ENCODE assay signal across 20 cellular contexts in genomic region chr2:179883407-179883806, GRCh38. TPM values are rescaled to one million over a fixed set of nuclear protein-coding genes. Genes with fewer than 3 reads are reported as not detected.
A peak's percentile ranks its signal among the peaks of the same experiment; 100 is the strongest.
DNase-seq lines count a peak whose midpoint lies in the region; ATAC-seq, FAIRE-seq and TF ChIP-seq lines count a peak whose summit lies in the region.
"Had no signal": no experiment of that assay in that cellular context is flagged by ENCODE, and none has a peak within 500 bp of the region (broad histone marks: within the 10 kb centered on the region; RNA-seq: fewer than 3 reads in every experiment).

No MANE protein-coding gene starts in this region.

- intact Hi-C loops in OCI-LY7 (cut with micrococcal nuclease; ENCODE audit: unreplicated experiment): no loop called here
- intact Hi-C loops in K562 (cut with micrococcal nuclease): no loop called here

- H3K4me1 ChIP-seq in OCI-LY7 (ENCODE audit: insufficient read depth, low read length, poor library complexity, severe bottlenecking): peaks cover 74% of the 10 kb centered on the region
- no peaks in the 10 kb centered on the region for H3K4me1 ChIP-seq in K562 (replicated peaks in 1 of 2; ENCODE audit: control insufficient read depth in 2 of 2, insufficient read depth in 2 of 2, low read length in 2 of 2)
- H3K4me1 ChIP-seq: A549, Caco-2 had no signal

- H3K27ac ChIP-seq in OCI-LY7 (ENCODE audit: low read depth, low read length, poor library complexity, severe bottlenecking): peak overlapping the region; percentile 100
- H3K27ac ChIP-seq in K562 (ENCODE audit: extremely low read depth, low read depth, low read length): no peak overlapping the region
- H3K27ac ChIP-seq: 22Rv1, A549, C4-2B had no signal

- peaks cover 45% of the 10 kb centered on the region; the same call in 1 of the 2 replicates for H3K79me2 ChIP-seq in OCI-LY7 (ENCODE audit: insufficient read depth, low read depth, low read length)
- H3K79me2 ChIP-seq in K562 (ENCODE audit: control insufficient read depth, insufficient read depth, low read length): no peaks in the 10 kb centered on the region

- ATAC-seq in stimulated activated naive CD8-positive, alpha-beta T cell treated with anti-CD3 and anti-CD28 coated beads, Interleukin-15, amount 100 ng/mL, for 72 hours: peak; percentile 9
- no peak for ATAC-seq in stimulated activated naive CD8-positive, alpha-beta T cell treated with anti-CD3 and anti-CD28 coated beads, Interleukin-15, Interleukin-2, amounts not matched to agents 100 U/mL and 50 U/mL, for 24 hours
- ATAC-seq in K562: no peak
- ATAC-seq: A549 had no signal

- peaks cover 15% of the 10 kb centered on the region; the same call in 1 of the 2 replicates for H3K9me3 ChIP-seq in OCI-LY7 (ENCODE audit: low read length)
- H3K9me3 ChIP-seq in K562 (replicated peaks; ENCODE audit: control insufficient read depth, insufficient read depth, low read depth, low read length): no peaks in the 10 kb centered on the region
- H3K9me3 ChIP-seq: A549 had no signal

- POLR2A ChIA-PET in OCI-LY7 (lab: Charles Lee) (interaction anchor here (1.3 to 18.0 kb wide), 7 partner anchors 8 to 52 kb away, joined by 4 to 805 read pairs (median 7); partner anchors contain the start of gene ZNF385B), K562 (lab: Yijun Ruan, JAX) (interaction anchor here (0.5 kb wide), 1 partner anchor 20 kb away, joined by 3 read pairs; no protein-coding TSS in a partner anchor)

- TF ChIP-seq EP300 in K562 (IDR thresholded peaks at IDR 0.05; ENCODE audit: low read length): no peak

- H3K27ac Mint-ChIP-seq in stimulated activated naive CD8-positive, alpha-beta T cell treated with anti-CD3 and anti-CD28 coated beads, Interleukin-15, amount 100 ng/mL, for 72 hours: no peak overlapping the region
- H3K27ac Mint-ChIP-seq: CD4-positive, alpha-beta T cell had no signal

- WGBS in K562 (ENCODE audit: insufficient coverage, low coverage, missing lambda C conversion rate): 39% methylated on average over 2 of the region's 2 CpGs

- no peaks in the 10 kb centered on the region for H3K27me3 ChIP-seq in K562 (ENCODE audit: control insufficient read depth in 2 of 2, insufficient read depth in 2 of 2, low read length in 2 of 2)

- H4K20me1 ChIP-seq in OCI-LY7 (ENCODE audit: insufficient read depth, low read length) (no peaks in the 10 kb centered on the region), K562 (replicated peaks; ENCODE audit: control insufficient read depth, insufficient read depth, low read length) (no peaks in the 10 kb centered on the region)

- peaks cover 0 to 8% of the 10 kb centered on the region in 2 donors for H3K9me3 Mint-ChIP-seq in stimulated activated naive CD8-positive, alpha-beta T cell treated with anti-CD3 and anti-CD28 coated beads, Interleukin-15, amount 100 ng/mL, for 72 hours
- H3K9me3 Mint-ChIP-seq: CD4-positive, alpha-beta T cell had no signal

- H3K4me3 Mint-ChIP-seq in stimulated activated naive CD8-positive, alpha-beta T cell treated with anti-CD3 and anti-CD28 coated beads, Interleukin-15, amount 100 ng/mL, for 72 hours: no peak overlapping the region
- H3K4me3 Mint-ChIP-seq: CD4-positive, alpha-beta T cell had no signal

- H3K4me3 ChIP-seq in OCI-LY7 (ENCODE audit: low read depth, low read length, poor library complexity, severe bottlenecking): peak overlapping the region; percentile 66
- H3K4me3 ChIP-seq in K562: no peak overlapping the region
- H3K4me3 ChIP-seq: A549 had no signal

- no peaks in the 10 kb centered on the region; the same call in 1 of the 2 replicates for H3K36me3 ChIP-seq in OCI-LY7 (ENCODE audit: insufficient read depth, low read length)
- H3K36me3 ChIP-seq in K562 (ENCODE audit: control insufficient read depth, insufficient read depth, low read length): no peaks in the 10 kb centered on the region

- H3K9ac ChIP-seq in K562 (ENCODE audit: insufficient read depth in 1 of 2, low read depth in 2 of 2, low read length in 2 of 2): no peak overlapping the region

- CTCF ChIA-PET in OCI-LY7 (lab: Charles Lee; ENCODE audit: unreplicated experiment) (interaction anchor here (1.0 to 1.6 kb wide), 2 partner anchors 15 to 36 kb away, joined by 3 to 7 read pairs; no protein-coding TSS in a partner anchor), K562 (lab: Yijun Ruan, JAX; ENCODE audit: low intra/inter-chr PET ratio) (no interaction called here)

- TF ChIP-seq POLR2A in K562 (conservative IDR thresholded peaks at IDR 0.05): no peak
- no peak for TF ChIP-seq POLR2A in H54 (IDR thresholded peaks at IDR 0.05; ENCODE audit: low read depth, low read length)

- H3K9me1 ChIP-seq in K562 (ENCODE audit: control insufficient read depth, insufficient read depth, low read length): no peaks in the 10 kb centered on the region

- no peaks in the 10 kb centered on the region for H3K9me2 ChIP-seq in OCI-LY7 (ENCODE audit: insufficient read depth, low read length)

- BruUV-seq in OCI-LY7 (replicated peaks; lab: Mats Ljungman, UMichigan): no TSS peak
- no TSS peak for BruUV-seq in K562 (replicated peaks; lab: Mats Ljungman, UMichigan)

- H3K4me1 Mint-ChIP-seq in stimulated activated naive CD8-positive, alpha-beta T cell treated with anti-CD3 and anti-CD28 coated beads, Interleukin-15, amount 100 ng/mL, for 72 hours: no peaks in the 10 kb centered on the region

- H2AFZ ChIP-seq in OCI-LY7 (ENCODE audit: low read length): peak overlapping the region; percentile 73; the same call in 1 of the 2 replicates
- no peak overlapping the region for H2AFZ ChIP-seq in K562 (ENCODE audit: low read depth, low read length)

- FAIRE-seq in K562 (lab: Jason Lieb, UNC) (no peak), H54 (lab: Jason Lieb, UNC) (no peak)
- FAIRE-seq: A549, D721Med, GM19239 had no signal

- H3K27me3 Mint-ChIP-seq in stimulated activated naive CD8-positive, alpha-beta T cell treated with anti-CD3 and anti-CD28 coated beads, Interleukin-15, amount 100 ng/mL, for 72 hours: no peaks in the 10 kb centered on the region

- no peak for TF ChIP-seq RAD21 in K562 (CRISPR knock-in tag; conservative IDR thresholded peaks at IDR 0.05 in 1 of 2, IDR thresholded peaks at IDR 0.05 in 1 of 2)

- DNase-seq in stimulated activated naive CD8-positive, alpha-beta T cell treated with anti-CD3 and anti-CD28 coated beads, Interleukin-15, amount 100 ng/mL, for 72 hours: no peak
- DNase-seq in stimulated activated naive CD8-positive, alpha-beta T cell treated with anti-CD3 and anti-CD28 coated beads, Interleukin-15, Interleukin-2, amounts not matched to agents 100 U/mL and 50 U/mL, for 24 hours: no peak
- DNase-seq in OCI-LY7 (ENCODE audit: low spot score) (peak; percentile 56), K562 (ENCODE audit: extremely low read depth in 1 of 4, low spot score in 3 of 4) (no peak), globus pallidus (ENCODE audit: low spot score) (no peak), NCI-H146 (lab: John Stamatoyannopoulos, UW) (no peak), H54 (ENCODE audit: insufficient read length, low spot score) (no peak)
- DNase-seq in activated CD4-positive, CD25-positive, alpha-beta regulatory T cell (lab: John Stamatoyannopoulos, UW): no peak
- DNase-seq: AML-193; Caco-2; CD4-positive, alpha-beta T cell; GF-D8; H7 had no signal

- H3K4me2 ChIP-seq in OCI-LY7 (ENCODE audit: low read length) (peak overlapping the region; percentile 66), K562 (ENCODE audit: insufficient read depth, low read length) (no peak overlapping the region)
- H3K4me2 ChIP-seq: A549 had no signal

- in situ Hi-C loops in K562 (cut with MboI): no loop called here

- TF ChIP-seq CTCF in OCI-LY7 (conservative IDR thresholded peaks at IDR 0.05; ENCODE audit: low read length) (no peak), K562 (IDR thresholded peaks at IDR 0.05 in 2 of 3, conservative IDR thresholded peaks at IDR 0.05 in 1 of 3; ENCODE audit: insufficient read depth in 2 of 3, low read depth in 1 of 3, low read length in 3 of 3) (no peak)

TF ChIP-seq in K562, 482 proteins besides CTCF, POLR2A, EP300 and RAD21:
- TF ChIP-seq SPI1 (IDR thresholded peaks at IDR 0.05; ENCODE audit: borderline replicate concordance, low read depth, low read length) (peak; percentile 68; the same call in 1 of the 2 replicates), ELK1 (CRISPR knock-in tag; IDR thresholded peaks at IDR 0.05) (no peak), TFAM (CRISPR knock-in tag; conservative IDR thresholded peaks at IDR 0.05) (no peak)
TF ChIP-seq in K562: peak in this region for 1.

RNA-seq across cellular contexts. Expression of gene ZNF385B, which starts 22.0 kb away (rescaled TPM):
- total RNA-seq in OCI-LY7 (2014; rRNA removed; shearing (Covaris generic)): 113 and 195 TPM in 2 replicates
- total RNA-seq in OCI-LY7 (2022): 178 and 217 TPM in 2 replicates
- 1.5 TPM in 1 of 2 replicates, not detected in the other for total RNA-seq in K562 (2011; cell fraction: chromatin; rRNA removed; ENCODE audit: low replicate concordance)
- 0.50 TPM in 1 of 2 replicates, not detected in the other for total RNA-seq in K562 (2011; cell fraction: nucleolus; rRNA removed)
- total RNA-seq in K562 (2011; cell fraction: nucleoplasm; rRNA removed): not detected in 2 replicates
- not detected in 2 replicates for total RNA-seq in K562 (2014; rRNA removed)
- not detected in 2 replicates for total RNA-seq in K562 (2014; rRNA removed; fragmentation: Illumina TruSeq; extraction: Trizol)
- total RNA-seq in K562 (2015; rRNA removed; fragmentation: Illumina TruSeq; extraction: Trizol): not detected in 2 replicates
- not detected in 2 replicates for total RNA-seq in K562 (2021)
- not detected in 2 replicates for polyA plus RNA-seq in K562 (2011; rRNA removed)
- not detected in 2 replicates for polyA plus RNA-seq in K562 (2011; cell fraction: cytosol; rRNA removed)
- polyA plus RNA-seq in K562 (2011; cell fraction: nucleus; rRNA removed): not detected in 2 replicates
- polyA plus RNA-seq in K562 (2012): not detected in 2 replicates
- not detected in 2 replicates for polyA plus RNA-seq in K562 (2014; fragmentation: Illumina TruSeq; extraction: Trizol)
- not detected for polyA plus RNA-seq in K562 (2014; fragmentation: Nextera tagmentation; extraction: Ambion mirVana)
- 0.50 TPM in 1 of 2 replicates, not detected in the other for polyA plus RNA-seq in K562 (2014; rRNA removed)
- not detected in 2 replicates for polyA minus RNA-seq in K562 (2011; rRNA and poly(A)+ RNA removed)
- polyA minus RNA-seq in K562 (2011; cell fraction: cytosol; rRNA and poly(A)+ RNA removed): not detected in 2 replicates
- polyA minus RNA-seq in K562 (2011; cell fraction: nucleus; rRNA and poly(A)+ RNA removed): not detected in 2 replicates
- total RNA-seq: CD4-positive, alpha-beta T cell; Daoy; HT-29 had no signal
- polyA plus RNA-seq: A549 had no signal

Comparison
In these comparisons a context has a peak if more than half of its experiments do, and no peak if none do; other contexts are left out.
1. RNA of gene ZNF385B, which starts 22.0 kb away (total RNA-seq): 113 to 217 TPM in OCI-LY7; 0.50 to 1.5 TPM in K562; every median in the first group is over 10 times any median in the second.